ENCODE assay signal across 22 cellular contexts in the genomic region with DNA sequence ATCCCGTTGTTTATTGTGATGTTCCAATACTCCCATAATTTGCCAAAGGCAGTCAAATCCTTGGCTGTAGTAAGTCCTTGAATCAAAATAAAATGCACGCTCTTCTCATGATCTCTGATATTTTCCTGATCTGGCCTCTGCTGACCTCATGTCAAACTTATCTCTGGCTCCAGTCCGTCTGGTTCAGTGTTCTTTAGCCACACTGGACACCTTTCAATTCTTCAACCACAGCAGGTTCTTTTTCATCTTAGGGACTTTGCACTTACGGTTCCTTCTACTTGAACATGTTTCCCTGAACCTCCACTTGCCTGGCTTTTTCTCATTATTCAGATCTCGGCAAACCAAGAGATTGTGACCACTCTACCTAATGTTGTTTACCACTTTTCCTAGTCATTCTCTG. TPM values are rescaled to one million over a fixed set of nuclear protein-coding genes. Genes with fewer than 3 reads are reported as not detected.
"Had no signal": no experiment of that assay in that cellular context is flagged by ENCODE, and none has a peak within 500 bp of the region (broad histone marks: within the 10 kb centered on the region; RNA-seq: fewer than 3 reads in every experiment).

No MANE protein-coding gene starts in this region.

- DNase-seq: activated B cell treated with CpG ODN at 0.5 μM for 24 hours; activated CD4-positive, alpha-beta T cell treated with anti-CD3 and anti-CD28 coated beads for 48 hours; activated CD8-positive, alpha-beta T cell treated with anti-CD3 and anti-CD28 coated beads for 36 hours; activated naive CD4-positive, alpha-beta T cell treated with anti-CD3 and anti-CD28 coated beads, Interleukin-2, amount 50 U/mL, for 16 hours; activated T-cell treated with anti-CD3 and anti-CD28 coated beads, Interleukin-2, amount 50 U/mL, for 24 hours; aorta; effector CD4-positive, alpha-beta T cell; heart left ventricle; kidney glomerular epithelial cell; lower lobe of right lung; SHP77 treated with DMSO at 0.1 percent for 48 hours; SK-N-SH; stimulated activated CD4-positive, alpha-beta T cell treated with anti-CD3 and anti-CD28 coated beads, Interleukin-12 subunit alpha, Interleukin-12 subunit beta, amount 100 ng/mL, for 4 hours; stimulated activated CD4-positive, alpha-beta T cell treated with anti-CD3 and anti-CD28 coated beads, Interleukin-1b, Interleukin-23, amount 100 ng/mL, for 48 hours; stimulated activated CD8-positive, alpha-beta memory T cell treated with anti-CD3 and anti-CD28 coated beads, Interleukin-4, amount 100 ng/mL, for 48 hours; stimulated activated naive CD8-positive, alpha-beta T cell treated with anti-CD3 and anti-CD28 coated beads, Interleukin-15, Interleukin-2, amounts not matched to agents 100 U/mL and 50 U/mL, for 24 hours; substantia nigra; tibial artery had no signal

- ATAC-seq: activated CD8-positive, alpha-beta T cell treated with anti-CD3 and anti-CD28 coated beads for 36 hours; esophagus mucosa; gastroesophageal sphincter; heart left ventricle; lower lobe of right lung; sciatic nerve; stimulated activated naive CD8-positive, alpha-beta T cell treated with anti-CD3 and anti-CD28 coated beads, Interleukin-15, Interleukin-2, amounts not matched to agents 100 U/mL and 50 U/mL, for 24 hours had no signal

- H3K27me3 ChIP-seq: gastroesophageal sphincter, heart left ventricle, tibial artery had no signal

- H3K36me3 ChIP-seq: gastroesophageal sphincter, heart left ventricle, lower lobe of right lung, tibial artery had no signal

- H3K9me3 ChIP-seq: gastroesophageal sphincter, heart left ventricle, lower lobe of right lung, SK-N-SH, tibial artery had no signal

- H3K27ac ChIP-seq: lower lobe of right lung, tibial artery had no signal

- H3K4me3 ChIP-seq: gastroesophageal sphincter, heart left ventricle, lower lobe of right lung, tibial artery had no signal

- H3K4me1 ChIP-seq: gastroesophageal sphincter, lower lobe of right lung, tibial artery had no signal

RNA-seq across cellular contexts. Expression of a gene that starts 10.3 kb away (rescaled TPM):
- total RNA-seq: activated B cell treated with CpG ODN at 0.5 μM for 24 hours, pulmonary artery endothelial cell had no signal
